Comparison of ENCODE assay signal across 1 cellular context in genomic region chr6:52576054-52576391, GRCh38.
TF ChIP-seq lines count a peak whose summit lies in the region.

No MANE protein-coding gene starts in this region.

TF ChIP-seq in HepG2, 621 proteins besides CTCF, POLR2A, EP300 and RAD21 (continued from another document and continues in another):
- TF ChIP-seq, protein P1, sequence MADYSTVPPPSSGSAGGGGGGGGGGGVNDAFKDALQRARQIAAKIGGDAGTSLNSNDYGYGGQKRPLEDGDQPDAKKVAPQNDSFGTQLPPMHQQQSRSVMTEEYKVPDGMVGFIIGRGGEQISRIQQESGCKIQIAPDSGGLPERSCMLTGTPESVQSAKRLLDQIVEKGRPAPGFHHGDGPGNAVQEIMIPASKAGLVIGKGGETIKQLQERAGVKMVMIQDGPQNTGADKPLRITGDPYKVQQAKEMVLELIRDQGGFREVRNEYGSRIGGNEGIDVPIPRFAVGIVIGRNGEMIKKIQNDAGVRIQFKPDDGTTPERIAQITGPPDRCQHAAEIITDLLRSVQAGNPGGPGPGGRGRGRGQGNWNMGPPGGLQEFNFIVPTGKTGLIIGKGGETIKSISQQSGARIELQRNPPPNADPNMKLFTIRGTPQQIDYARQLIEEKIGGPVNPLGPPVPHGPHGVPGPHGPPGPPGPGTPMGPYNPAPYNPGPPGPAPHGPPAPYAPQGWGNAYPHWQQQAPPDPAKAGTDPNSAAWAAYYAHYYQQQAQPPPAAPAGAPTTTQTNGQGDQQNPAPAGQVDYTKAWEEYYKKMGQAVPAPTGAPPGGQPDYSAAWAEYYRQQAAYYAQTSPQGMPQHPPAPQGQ (CRISPR knock-in tag; IDR thresholded peaks at IDR 0.05; ENCODE audit: borderline replicate concordance): no peak
- TF ChIP-seq MLLT10 (CRISPR knock-in tag; IDR thresholded peaks at IDR 0.05): peak; percentile 37; the same call in 1 of the 2 replicates
- no peak for TF ChIP-seq ZNF335 (CRISPR knock-in tag; IDR thresholded peaks at IDR 0.05)
- TF ChIP-seq RBM39 (IDR thresholded peaks at IDR 0.05; ENCODE audit: low read depth, low read length, poor library complexity, severe bottlenecking): no peak
- TF ChIP-seq KMT2B (CRISPR knock-in tag; IDR thresholded peaks at IDR 0.05): no peak
- TF ChIP-seq ZFP62 (CRISPR knock-in tag; IDR thresholded peaks at IDR 0.05): 0 out of 2 replicates have a peak, but pooled peaks have one; percentile 48
- peak; percentile 17; the same call in 1 of the 2 replicates for TF ChIP-seq MTF1 (CRISPR knock-in tag; IDR thresholded peaks at IDR 0.05)
- TF ChIP-seq, protein P2, sequence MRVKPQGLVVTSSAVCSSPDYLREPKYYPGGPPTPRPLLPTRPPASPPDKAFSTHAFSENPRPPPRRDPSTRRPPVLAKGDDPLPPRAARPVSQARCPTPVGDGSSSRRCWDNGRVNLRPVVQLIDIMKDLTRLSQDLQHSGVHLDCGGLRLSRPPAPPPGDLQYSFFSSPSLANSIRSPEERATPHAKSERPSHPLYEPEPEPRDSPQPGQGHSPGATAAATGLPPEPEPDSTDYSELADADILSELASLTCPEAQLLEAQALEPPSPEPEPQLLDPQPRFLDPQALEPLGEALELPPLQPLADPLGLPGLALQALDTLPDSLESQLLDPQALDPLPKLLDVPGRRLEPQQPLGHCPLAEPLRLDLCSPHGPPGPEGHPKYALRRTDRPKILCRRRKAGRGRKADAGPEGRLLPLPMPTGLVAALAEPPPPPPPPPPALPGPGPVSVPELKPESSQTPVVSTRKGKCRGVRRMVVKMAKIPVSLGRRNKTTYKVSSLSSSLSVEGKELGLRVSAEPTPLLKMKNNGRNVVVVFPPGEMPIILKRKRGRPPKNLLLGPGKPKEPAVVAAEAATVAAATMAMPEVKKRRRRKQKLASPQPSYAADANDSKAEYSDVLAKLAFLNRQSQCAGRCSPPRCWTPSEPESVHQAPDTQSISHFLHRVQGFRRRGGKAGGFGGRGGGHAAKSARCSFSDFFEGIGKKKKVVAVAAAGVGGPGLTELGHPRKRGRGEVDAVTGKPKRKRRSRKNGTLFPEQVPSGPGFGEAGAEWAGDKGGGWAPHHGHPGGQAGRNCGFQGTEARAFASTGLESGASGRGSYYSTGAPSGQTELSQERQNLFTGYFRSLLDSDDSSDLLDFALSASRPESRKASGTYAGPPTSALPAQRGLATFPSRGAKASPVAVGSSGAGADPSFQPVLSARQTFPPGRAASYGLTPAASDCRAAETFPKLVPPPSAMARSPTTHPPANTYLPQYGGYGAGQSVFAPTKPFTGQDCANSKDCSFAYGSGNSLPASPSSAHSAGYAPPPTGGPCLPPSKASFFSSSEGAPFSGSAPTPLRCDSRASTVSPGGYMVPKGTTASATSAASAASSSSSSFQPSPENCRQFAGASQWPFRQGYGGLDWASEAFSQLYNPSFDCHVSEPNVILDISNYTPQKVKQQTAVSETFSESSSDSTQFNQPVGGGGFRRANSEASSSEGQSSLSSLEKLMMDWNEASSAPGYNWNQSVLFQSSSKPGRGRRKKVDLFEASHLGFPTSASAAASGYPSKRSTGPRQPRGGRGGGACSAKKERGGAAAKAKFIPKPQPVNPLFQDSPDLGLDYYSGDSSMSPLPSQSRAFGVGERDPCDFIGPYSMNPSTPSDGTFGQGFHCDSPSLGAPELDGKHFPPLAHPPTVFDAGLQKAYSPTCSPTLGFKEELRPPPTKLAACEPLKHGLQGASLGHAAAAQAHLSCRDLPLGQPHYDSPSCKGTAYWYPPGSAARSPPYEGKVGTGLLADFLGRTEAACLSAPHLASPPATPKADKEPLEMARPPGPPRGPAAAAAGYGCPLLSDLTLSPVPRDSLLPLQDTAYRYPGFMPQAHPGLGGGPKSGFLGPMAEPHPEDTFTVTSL (CRISPR knock-in tag; IDR thresholded peaks at IDR 0.05; ENCODE audit: borderline replicate concordance): peak; percentile 38; the same call in 1 of the 2 replicates
- TF ChIP-seq IRX3 (CRISPR knock-in tag; IDR thresholded peaks at IDR 0.05; ENCODE audit: borderline replicate concordance, low read depth): no peak
- TF ChIP-seq RELA (CRISPR knock-in tag; IDR thresholded peaks at IDR 0.05): no peak
- no peak for TF ChIP-seq ZNF430 (CRISPR knock-in tag; IDR thresholded peaks at IDR 0.05)
- no peak for TF ChIP-seq AGO1 (IDR thresholded peaks at IDR 0.05; ENCODE audit: low read depth, low read length, poor library complexity, severe bottlenecking)
- no peak for TF ChIP-seq CERS6 (CRISPR knock-in tag; IDR thresholded peaks at IDR 0.05)
- TF ChIP-seq ZHX1 (CRISPR knock-in tag; IDR thresholded peaks at IDR 0.05; ENCODE audit: low read depth): no peak
- no peak for TF ChIP-seq ZNF615 (CRISPR knock-in tag; IDR thresholded peaks at IDR 0.05; ENCODE audit: borderline replicate concordance)
- peak in 1 of 2 experiments; percentile 9; a peak in 1 of 4 replicates for TF ChIP-seq KLF16 (CRISPR knock-in tag; IDR thresholded peaks at IDR 0.05)
- TF ChIP-seq, protein P3, sequence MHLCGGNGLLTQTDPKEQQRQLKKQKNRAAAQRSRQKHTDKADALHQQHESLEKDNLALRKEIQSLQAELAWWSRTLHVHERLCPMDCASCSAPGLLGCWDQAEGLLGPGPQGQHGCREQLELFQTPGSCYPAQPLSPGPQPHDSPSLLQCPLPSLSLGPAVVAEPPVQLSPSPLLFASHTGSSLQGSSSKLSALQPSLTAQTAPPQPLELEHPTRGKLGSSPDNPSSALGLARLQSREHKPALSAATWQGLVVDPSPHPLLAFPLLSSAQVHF (CRISPR knock-in tag; IDR thresholded peaks at IDR 0.05): no peak
- TF ChIP-seq ZSCAN12 (CRISPR knock-in tag; IDR thresholded peaks at IDR 0.05): 0 out of 2 replicates have a peak, but pooled peaks have one; percentile 40
- TF ChIP-seq TMF1 (CRISPR knock-in tag; IDR thresholded peaks at IDR 0.05; ENCODE audit: low read depth): no peak
- TF ChIP-seq, protein P4, sequence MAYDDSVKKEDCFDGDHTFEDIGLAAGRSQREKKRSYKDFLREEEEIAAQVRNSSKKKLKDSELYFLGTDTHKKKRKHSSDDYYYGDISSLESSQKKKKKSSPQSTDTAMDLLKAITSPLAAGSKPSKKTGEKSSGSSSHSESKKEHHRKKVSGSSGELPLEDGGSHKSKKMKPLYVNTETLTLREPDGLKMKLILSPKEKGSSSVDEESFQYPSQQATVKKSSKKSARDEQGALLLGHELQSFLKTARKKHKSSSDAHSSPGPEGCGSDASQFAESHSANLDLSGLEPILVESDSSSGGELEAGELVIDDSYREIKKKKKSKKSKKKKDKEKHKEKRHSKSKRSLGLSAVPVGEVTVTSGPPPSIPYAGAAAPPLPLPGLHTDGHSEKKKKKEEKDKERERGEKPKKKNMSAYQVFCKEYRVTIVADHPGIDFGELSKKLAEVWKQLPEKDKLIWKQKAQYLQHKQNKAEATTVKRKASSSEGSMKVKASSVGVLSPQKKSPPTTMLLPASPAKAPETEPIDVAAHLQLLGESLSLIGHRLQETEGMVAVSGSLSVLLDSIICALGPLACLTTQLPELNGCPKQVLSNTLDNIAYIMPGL (CRISPR knock-in tag; IDR thresholded peaks at IDR 0.05; ENCODE audit: borderline replicate concordance in 1 of 2, low read depth in 1 of 2): peak in 1 of 2 experiments; percentile 44; a peak in 1 of 4 replicates
- TF ChIP-seq ZSCAN25 (CRISPR knock-in tag; IDR thresholded peaks at IDR 0.05): no peak
- TF ChIP-seq, protein P5, sequence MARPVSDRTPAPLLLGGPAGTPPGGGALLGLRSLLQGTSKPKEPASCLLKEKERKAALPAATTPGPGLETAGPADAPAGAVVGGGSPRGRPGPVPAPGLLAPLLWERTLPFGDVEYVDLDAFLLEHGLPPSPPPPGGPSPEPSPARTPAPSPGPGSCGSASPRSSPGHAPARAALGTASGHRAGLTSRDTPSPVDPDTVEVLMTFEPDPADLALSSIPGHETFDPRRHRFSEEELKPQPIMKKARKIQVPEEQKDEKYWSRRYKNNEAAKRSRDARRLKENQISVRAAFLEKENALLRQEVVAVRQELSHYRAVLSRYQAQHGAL (CRISPR knock-in tag; IDR thresholded peaks at IDR 0.05; ENCODE audit: not compliant biosample characterization): no peak
- TF ChIP-seq ZNF558 (CRISPR knock-in tag; IDR thresholded peaks at IDR 0.05; ENCODE audit: borderline replicate concordance): 0 out of 2 replicates have a peak, but pooled peaks have one; percentile 67
- TF ChIP-seq, protein P6, sequence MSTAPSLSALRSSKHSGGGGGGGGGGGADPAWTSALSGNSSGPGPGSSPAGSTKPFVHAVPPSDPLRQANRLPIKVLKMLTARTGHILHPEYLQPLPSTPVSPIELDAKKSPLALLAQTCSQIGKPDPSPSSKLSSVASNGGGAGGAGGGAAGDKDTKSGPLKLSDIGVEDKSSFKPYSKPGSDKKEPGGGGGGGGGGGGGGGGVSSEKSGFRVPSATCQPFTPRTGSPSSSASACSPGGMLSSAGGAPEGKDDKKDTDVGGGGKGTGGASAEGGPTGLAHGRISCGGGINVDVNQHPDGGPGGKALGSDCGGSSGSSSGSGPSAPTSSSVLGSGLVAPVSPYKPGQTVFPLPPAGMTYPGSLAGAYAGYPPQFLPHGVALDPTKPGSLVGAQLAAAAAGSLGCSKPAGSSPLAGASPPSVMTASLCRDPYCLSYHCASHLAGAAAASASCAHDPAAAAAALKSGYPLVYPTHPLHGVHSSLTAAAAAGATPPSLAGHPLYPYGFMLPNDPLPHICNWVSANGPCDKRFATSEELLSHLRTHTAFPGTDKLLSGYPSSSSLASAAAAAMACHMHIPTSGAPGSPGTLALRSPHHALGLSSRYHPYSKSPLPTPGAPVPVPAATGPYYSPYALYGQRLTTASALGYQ (CRISPR knock-in tag; IDR thresholded peaks at IDR 0.05): no peak
- no peak for TF ChIP-seq ZKSCAN5 (CRISPR knock-in tag; IDR thresholded peaks at IDR 0.05)
- TF ChIP-seq TEAD3 (CRISPR knock-in tag; optimal IDR thresholded peaks at IDR 0.05; ENCODE audit: borderline replicate concordance): no peak
- no peak for TF ChIP-seq ZSCAN30 (CRISPR knock-in tag; IDR thresholded peaks at IDR 0.05)
- no peak for TF ChIP-seq ZNF274 (CRISPR knock-in tag; IDR thresholded peaks at IDR 0.05)
- no peak for TF ChIP-seq ELF4 (CRISPR knock-in tag; IDR thresholded peaks at IDR 0.05; ENCODE audit: borderline replicate concordance)
- TF ChIP-seq MYC (CRISPR knock-in tag; IDR thresholded peaks at IDR 0.05; ENCODE audit: borderline replicate concordance): no peak
- no peak for TF ChIP-seq ZNF7 (CRISPR knock-in tag; IDR thresholded peaks at IDR 0.05)
- TF ChIP-seq ZSCAN21 (CRISPR knock-in tag; IDR thresholded peaks at IDR 0.05; ENCODE audit: borderline replicate concordance): no peak
- TF ChIP-seq CAMTA2 (CRISPR knock-in tag; IDR thresholded peaks at IDR 0.05; ENCODE audit: borderline replicate concordance): no peak
- no peak for TF ChIP-seq RXRA (CRISPR knock-in tag; IDR thresholded peaks at IDR 0.05)
- no peak for TF ChIP-seq NCOR1 (IDR thresholded peaks at IDR 0.05; ENCODE audit: borderline replicate concordance, low read length)
- no peak for TF ChIP-seq ARNTL (CRISPR knock-in tag; IDR thresholded peaks at IDR 0.05)
- no peak for TF ChIP-seq ZNF605 (CRISPR knock-in tag; IDR thresholded peaks at IDR 0.05)
- TF ChIP-seq ZNF563 (CRISPR knock-in tag; IDR thresholded peaks at IDR 0.05): no peak
- TF ChIP-seq ZNF546 (CRISPR knock-in tag; conservative IDR thresholded peaks at IDR 0.05): no peak
- no peak for TF ChIP-seq HDAC2 (CRISPR knock-in tag; IDR thresholded peaks at IDR 0.05)
- TF ChIP-seq HDAC1 (CRISPR knock-in tag; IDR thresholded peaks at IDR 0.05): peak; percentile 5; the same call in 1 of the 2 replicates
